Comparison of ENCODE assay signal across 1 cellular context in the genomic region with DNA sequence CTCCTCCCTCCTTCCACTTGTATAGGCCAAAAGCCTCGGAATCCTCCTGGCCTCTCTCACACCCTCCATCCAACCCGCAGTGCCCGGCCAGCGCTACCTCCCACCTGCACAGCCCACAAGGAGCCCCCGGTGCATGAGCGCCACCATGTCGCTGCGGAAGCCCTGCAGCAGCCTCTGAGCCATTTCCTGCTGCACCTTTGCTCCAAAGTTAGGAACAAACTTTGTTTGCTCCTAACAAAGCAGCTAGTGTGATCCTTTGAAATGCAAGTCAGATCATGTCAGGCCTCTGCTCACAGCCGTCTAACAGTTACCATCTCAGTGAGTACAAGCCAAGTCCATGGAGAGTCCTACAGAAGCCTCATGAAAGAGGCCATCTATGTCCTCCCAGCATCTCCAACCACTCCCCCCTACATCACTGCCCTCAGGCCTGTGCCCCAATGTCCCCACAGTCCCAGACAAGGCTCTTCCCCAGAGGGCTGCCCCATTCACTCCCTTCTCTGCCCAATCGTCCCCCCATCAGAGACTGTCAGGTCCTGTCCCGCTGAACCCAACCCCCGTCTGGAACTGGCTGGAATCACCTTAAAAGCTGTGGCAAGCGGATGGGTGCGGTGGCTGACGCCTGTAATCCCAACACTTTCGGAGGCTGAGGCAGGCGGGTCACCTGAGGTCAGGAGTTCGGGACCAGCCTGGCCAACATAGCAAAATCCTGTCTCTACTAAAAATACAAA.
TF ChIP-seq lines count a peak whose summit lies in the region.

No MANE protein-coding gene starts in this region.

TF ChIP-seq in HepG2, 621 proteins besides CTCF, POLR2A, EP300 and RAD21 (continued from another document):
- TF ChIP-seq, protein P1, sequence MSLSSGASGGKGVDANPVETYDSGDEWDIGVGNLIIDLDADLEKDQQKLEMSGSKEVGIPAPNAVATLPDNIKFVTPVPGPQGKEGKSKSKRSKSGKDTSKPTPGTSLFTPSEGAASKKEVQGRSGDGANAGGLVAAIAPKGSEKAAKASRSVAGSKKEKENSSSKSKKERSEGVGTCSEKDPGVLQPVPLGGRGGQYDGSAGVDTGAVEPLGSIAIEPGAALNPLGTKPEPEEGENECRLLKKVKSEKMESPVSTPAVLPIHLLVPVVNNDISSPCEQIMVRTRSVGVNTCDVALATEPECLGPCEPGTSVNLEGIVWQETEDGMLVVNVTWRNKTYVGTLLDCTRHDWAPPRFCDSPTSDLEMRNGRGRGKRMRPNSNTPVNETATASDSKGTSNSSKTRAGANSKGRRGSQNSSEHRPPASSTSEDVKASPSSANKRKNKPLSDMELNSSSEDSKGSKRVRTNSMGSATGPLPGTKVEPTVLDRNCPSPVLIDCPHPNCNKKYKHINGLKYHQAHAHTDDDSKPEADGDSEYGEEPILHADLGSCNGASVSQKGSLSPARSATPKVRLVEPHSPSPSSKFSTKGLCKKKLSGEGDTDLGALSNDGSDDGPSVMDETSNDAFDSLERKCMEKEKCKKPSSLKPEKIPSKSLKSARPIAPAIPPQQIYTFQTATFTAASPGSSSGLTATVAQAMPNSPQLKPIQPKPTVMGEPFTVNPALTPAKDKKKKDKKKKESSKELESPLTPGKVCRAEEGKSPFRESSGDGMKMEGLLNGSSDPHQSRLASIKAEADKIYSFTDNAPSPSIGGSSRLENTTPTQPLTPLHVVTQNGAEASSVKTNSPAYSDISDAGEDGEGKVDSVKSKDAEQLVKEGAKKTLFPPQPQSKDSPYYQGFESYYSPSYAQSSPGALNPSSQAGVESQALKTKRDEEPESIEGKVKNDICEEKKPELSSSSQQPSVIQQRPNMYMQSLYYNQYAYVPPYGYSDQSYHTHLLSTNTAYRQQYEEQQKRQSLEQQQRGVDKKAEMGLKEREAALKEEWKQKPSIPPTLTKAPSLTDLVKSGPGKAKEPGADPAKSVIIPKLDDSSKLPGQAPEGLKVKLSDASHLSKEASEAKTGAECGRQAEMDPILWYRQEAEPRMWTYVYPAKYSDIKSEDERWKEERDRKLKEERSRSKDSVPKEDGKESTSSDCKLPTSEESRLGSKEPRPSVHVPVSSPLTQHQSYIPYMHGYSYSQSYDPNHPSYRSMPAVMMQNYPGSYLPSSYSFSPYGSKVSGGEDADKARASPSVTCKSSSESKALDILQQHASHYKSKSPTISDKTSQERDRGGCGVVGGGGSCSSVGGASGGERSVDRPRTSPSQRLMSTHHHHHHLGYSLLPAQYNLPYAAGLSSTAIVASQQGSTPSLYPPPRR (CRISPR knock-in tag; IDR thresholded peaks at IDR 0.05; ENCODE audit: borderline replicate concordance): no peak
- TF ChIP-seq HOXA3 (CRISPR knock-in tag; IDR thresholded peaks at IDR 0.05): peak; percentile 80
- no peak for TF ChIP-seq EZH2 (conservative IDR thresholded peaks at IDR 0.05; ENCODE audit: low read depth, low read length)
- TF ChIP-seq TBL1XR1 (IDR thresholded peaks at IDR 0.05; ENCODE audit: borderline replicate concordance, low read length, partially characterized antibody): no peak
- no peak for TF ChIP-seq GLI4 (CRISPR knock-in tag; IDR thresholded peaks at IDR 0.05; ENCODE audit: borderline replicate concordance)
- TF ChIP-seq, protein P2, sequence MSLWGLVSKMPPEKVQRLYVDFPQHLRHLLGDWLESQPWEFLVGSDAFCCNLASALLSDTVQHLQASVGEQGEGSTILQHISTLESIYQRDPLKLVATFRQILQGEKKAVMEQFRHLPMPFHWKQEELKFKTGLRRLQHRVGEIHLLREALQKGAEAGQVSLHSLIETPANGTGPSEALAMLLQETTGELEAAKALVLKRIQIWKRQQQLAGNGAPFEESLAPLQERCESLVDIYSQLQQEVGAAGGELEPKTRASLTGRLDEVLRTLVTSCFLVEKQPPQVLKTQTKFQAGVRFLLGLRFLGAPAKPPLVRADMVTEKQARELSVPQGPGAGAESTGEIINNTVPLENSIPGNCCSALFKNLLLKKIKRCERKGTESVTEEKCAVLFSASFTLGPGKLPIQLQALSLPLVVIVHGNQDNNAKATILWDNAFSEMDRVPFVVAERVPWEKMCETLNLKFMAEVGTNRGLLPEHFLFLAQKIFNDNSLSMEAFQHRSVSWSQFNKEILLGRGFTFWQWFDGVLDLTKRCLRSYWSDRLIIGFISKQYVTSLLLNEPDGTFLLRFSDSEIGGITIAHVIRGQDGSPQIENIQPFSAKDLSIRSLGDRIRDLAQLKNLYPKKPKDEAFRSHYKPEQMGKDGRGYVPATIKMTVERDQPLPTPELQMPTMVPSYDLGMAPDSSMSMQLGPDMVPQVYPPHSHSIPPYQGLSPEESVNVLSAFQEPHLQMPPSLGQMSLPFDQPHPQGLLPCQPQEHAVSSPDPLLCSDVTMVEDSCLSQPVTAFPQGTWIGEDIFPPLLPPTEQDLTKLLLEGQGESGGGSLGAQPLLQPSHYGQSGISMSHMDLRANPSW (CRISPR knock-in tag; IDR thresholded peaks at IDR 0.05; ENCODE audit: borderline replicate concordance): no peak
- TF ChIP-seq DPF2 (CRISPR knock-in tag; IDR thresholded peaks at IDR 0.05; ENCODE audit: borderline replicate concordance, low read depth): no peak
- TF ChIP-seq, protein P3, sequence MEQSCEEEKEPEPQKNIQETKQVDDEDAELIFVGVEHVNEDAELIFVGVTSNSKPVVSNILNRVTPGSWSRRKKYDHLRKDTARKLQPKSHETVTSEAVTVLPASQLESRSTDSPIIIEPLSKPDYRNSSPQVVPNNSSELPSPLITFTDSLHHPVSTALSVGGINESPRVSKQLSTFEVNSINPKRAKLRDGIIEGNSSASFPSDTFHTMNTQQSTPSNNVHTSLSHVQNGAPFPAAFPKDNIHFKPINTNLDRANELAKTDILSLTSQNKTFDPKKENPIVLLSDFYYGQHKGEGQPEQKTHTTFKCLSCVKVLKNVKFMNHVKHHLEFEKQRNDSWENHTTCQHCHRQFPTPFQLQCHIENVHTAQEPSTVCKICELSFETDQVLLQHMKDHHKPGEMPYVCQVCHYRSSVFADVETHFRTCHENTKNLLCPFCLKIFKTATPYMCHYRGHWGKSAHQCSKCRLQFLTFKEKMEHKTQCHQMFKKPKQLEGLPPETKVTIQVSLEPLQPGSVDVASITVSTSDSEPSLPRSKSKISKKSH (CRISPR knock-in tag; IDR thresholded peaks at IDR 0.05; ENCODE audit: borderline replicate concordance): 0 out of 2 replicates have a peak, but pooled peaks have one; percentile 45
